ENCODE assay signal across 8 cellular contexts in genomic region chr22:17638182-17638431, GRCh38. TPM values are rescaled to one million over a fixed set of nuclear protein-coding genes. Genes with fewer than 3 reads are reported as not detected.
DNase-seq lines count a peak whose midpoint lies in the region; ATAC-seq and TF ChIP-seq lines count a peak whose summit lies in the region.

No MANE protein-coding gene starts in this region.

- 0 to 1% methylated on average over 10 of the region's 10 CpGs for WGBS in sigmoid colon, 2 donors

- ATAC-seq in GM18907 (IDR thresholded peaks at IDR 0.05; ENCODE audit: unreplicated experiment) (peak; percentile 36), HG03354 (IDR thresholded peaks at IDR 0.05; ENCODE audit: poor library complexity, severe bottlenecking, unreplicated experiment) (peak; percentile 10), left cardiac atrium (peak; percentile 39 to 44)

- H3K4me1 ChIP-seq in CD8-positive, alpha-beta memory T cell (ENCODE audit: insufficient read depth, low read length) = peaks cover 25% of the 10 kb centered on the region
- peaks cover 0 to 27% (median 18%) of the 10 kb centered on the region in 4 donors for H3K4me1 ChIP-seq in sigmoid colon

- no peak for TF ChIP-seq POLR2A in sigmoid colon (IDR thresholded peaks at IDR 0.05)

- peak overlapping the region; percentile 85 for H3K4me3 ChIP-seq in CD8-positive, alpha-beta memory T cell (ENCODE audit: low read length)
- peak overlapping the region; percentile 63 to 97 (median 79) for H3K4me3 ChIP-seq in sigmoid colon

- no peak for DNase-seq in CD8-positive, alpha-beta memory T cell
- DNase-seq in activated CD4-positive, alpha-beta memory T cell treated with anti-CD3 and anti-CD28 coated beads for 36 hours = no peak
- DNase-seq in left cardiac atrium (peak; percentile 35), sigmoid colon (no peak), inferior parietal cortex (ENCODE audit: extremely low spot score) (no peak), cerebellar nuclear complex (lab: John Stamatoyannopoulos, UW) (no peak)

- peak overlapping the region; percentile 87 to 97 (median 89) for H3K4me3 Mint-ChIP-seq in CD8-positive, alpha-beta memory T cell
- H3K4me3 Mint-ChIP-seq in activated CD4-positive, alpha-beta memory T cell treated with anti-CD3 and anti-CD28 coated beads for 36 hours = peak overlapping the region; percentile 87

- TF ChIP-seq EP300 in sigmoid colon (IDR thresholded peaks at IDR 0.05) = no peak

- no peaks in the 10 kb centered on the region for H3K27me3 ChIP-seq in CD8-positive, alpha-beta memory T cell (ENCODE audit: insufficient read depth, low read length, poor library complexity, severe bottlenecking)
- no peaks in the 10 kb centered on the region for H3K27me3 ChIP-seq in sigmoid colon

- POLR2A ChIA-PET in CD8-positive, alpha-beta memory T cell (lab: Charles Lee) = no interaction called here
- POLR2A ChIA-PET in activated CD4-positive, alpha-beta memory T cell treated with anti-CD3 and anti-CD28 coated beads for 36 hours (lab: Charles Lee) = interaction anchor here (0.5 kb wide), 1 partner anchor 68 kb away, joined by 3 read pairs; no protein-coding TSS in a partner anchor

- H3K4me1 Mint-ChIP-seq in CD8-positive, alpha-beta memory T cell = peaks cover 22 to 39% (median 28%) of the 10 kb centered on the region in 3 donors
- peaks cover 21% of the 10 kb centered on the region for H3K4me1 Mint-ChIP-seq in activated CD4-positive, alpha-beta memory T cell treated with anti-CD3 and anti-CD28 coated beads for 36 hours (ENCODE audit: low read depth)

- no peaks in the 10 kb centered on the region for H3K9me3 Mint-ChIP-seq in CD8-positive, alpha-beta memory T cell
- H3K9me3 Mint-ChIP-seq in activated CD4-positive, alpha-beta memory T cell treated with anti-CD3 and anti-CD28 coated beads for 36 hours = no peaks in the 10 kb centered on the region

- CTCF ChIA-PET in CD8-positive, alpha-beta memory T cell (lab: Charles Lee) = no interaction called here
- CTCF ChIA-PET in activated CD4-positive, alpha-beta memory T cell treated with anti-CD3 and anti-CD28 coated beads for 36 hours (lab: Charles Lee) = no interaction called here

- no peaks in the 10 kb centered on the region for H3K36me3 ChIP-seq in CD8-positive, alpha-beta memory T cell (ENCODE audit: insufficient read depth, low read length)
- no peaks in the 10 kb centered on the region for H3K36me3 ChIP-seq in sigmoid colon

- H3K27ac ChIP-seq in CD8-positive, alpha-beta memory T cell (ENCODE audit: low read depth, low read length) = peak overlapping the region; percentile 97
- H3K27ac ChIP-seq in sigmoid colon = peak overlapping the region; percentile 93 to 99 (median 99)

- H3K9me3 ChIP-seq in CD8-positive, alpha-beta memory T cell (ENCODE audit: low read length) = no peaks in the 10 kb centered on the region
- H3K9me3 ChIP-seq in sigmoid colon = no peaks in the 10 kb centered on the region

- H3K27ac Mint-ChIP-seq in CD8-positive, alpha-beta memory T cell = peak overlapping the region; percentile 95 to 100 (median 98)
- H3K27ac Mint-ChIP-seq in activated CD4-positive, alpha-beta memory T cell treated with anti-CD3 and anti-CD28 coated beads for 36 hours = peak overlapping the region; percentile 89

- intact Hi-C loops in activated CD4-positive, alpha-beta memory T cell treated with anti-CD3 and anti-CD28 coated beads for 36 hours (cut with micrococcal nuclease) = loop anchor here (1.0 to 5.0 kb wide), 3 partner anchors 10 to 439 kb away; partner anchors contain the start of genes ATP6V1E1 and PEX26
- intact Hi-C loops in left cardiac atrium (cut with DNase I) = loop anchor here in 1 of 2 donors (5.0 kb wide), 1 partner anchor 71 kb away; no protein-coding TSS in a partner anchor
- intact Hi-C loops in sigmoid colon (cut with DNase I) = loop anchor here (5.0 kb wide), 3 partner anchors 66 to 481 kb away; partner anchors contain the start of gene HDHD5

- H3K27me3 Mint-ChIP-seq in CD8-positive, alpha-beta memory T cell = peaks cover 0 to 2% of the 10 kb centered on the region in 2 donors
- H3K27me3 Mint-ChIP-seq in activated CD4-positive, alpha-beta memory T cell treated with anti-CD3 and anti-CD28 coated beads for 36 hours = no peaks in the 10 kb centered on the region

- no peak for TF ChIP-seq CTCF in sigmoid colon (IDR thresholded peaks at IDR 0.05)

- peaks cover 0 to 25% (median 4%) of the 10 kb centered on the region in 3 donors for H3K36me3 Mint-ChIP-seq in CD8-positive, alpha-beta memory T cell
- peaks cover 14% of the 10 kb centered on the region for H3K36me3 Mint-ChIP-seq in activated CD4-positive, alpha-beta memory T cell treated with anti-CD3 and anti-CD28 coated beads for 36 hours

RNA-seq across cellular contexts. Expression of gene BCL2L13, which starts 0.5 kb away (rescaled TPM):
- 10 to 100 TPM; 39.8 to 40.1 TPM for total RNA-seq in CD8-positive, alpha-beta memory T cell
- polyA plus RNA-seq in CD8-positive, alpha-beta memory T cell = 41.1 TPM
- 10 to 100 TPM; 34.5 to 36.2 TPM for total RNA-seq in activated CD4-positive, alpha-beta memory T cell treated with anti-CD3 and anti-CD28 coated beads for 36 hours
- total RNA-seq in left cardiac atrium (10 to 100 TPM; 51.2 to 59.7 TPM), sigmoid colon (10 to 100 TPM; 59.2 to 68.1 (median 66.8) TPM)
- 10 to 100 TPM; 29.4 to 35.9 (median 35.1) TPM for polyA plus RNA-seq in sigmoid colon

RNA-seq across cellular contexts. Expression of gene ATP6V1E1, which starts 9.6 kb away (rescaled TPM):
- 10 to 100 TPM; 96.0 to 97.6 TPM for total RNA-seq in CD8-positive, alpha-beta memory T cell
- polyA plus RNA-seq in CD8-positive, alpha-beta memory T cell = 119 TPM
- total RNA-seq in activated CD4-positive, alpha-beta memory T cell treated with anti-CD3 and anti-CD28 coated beads for 36 hours = 10 to 100 TPM; 95.5 to 97.9 TPM
- total RNA-seq in left cardiac atrium = 100 to 1,000 TPM; 142 to 191 TPM
- total RNA-seq in sigmoid colon = 100 to 1,000 TPM; 119 to 160 (median 138) TPM
- 100 to 1,000 TPM; 136 to 218 (median 148) TPM for polyA plus RNA-seq in sigmoid colon
